Comparison of ENCODE assay signal across 20 cellular contexts in the genomic region with DNA sequence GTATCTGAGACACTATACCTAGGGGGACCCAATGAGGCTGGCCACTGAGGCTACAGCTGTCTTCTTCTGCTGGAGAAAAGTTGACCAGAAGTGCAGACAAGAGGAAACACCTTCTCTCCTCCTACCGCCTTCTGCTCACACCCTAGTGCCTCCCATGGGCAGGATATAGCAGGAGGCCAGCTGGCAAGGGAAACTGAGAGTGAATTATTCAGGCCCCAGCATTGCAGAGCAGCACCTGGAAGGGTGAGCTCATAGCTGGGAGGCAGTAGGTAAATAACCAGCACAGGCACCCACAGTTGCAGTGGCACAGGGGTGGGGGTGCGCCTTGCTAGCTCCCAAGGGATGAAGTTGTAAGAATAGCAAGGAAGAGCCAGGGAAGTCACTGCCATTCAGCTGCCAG.
"Had no signal": no experiment of that assay in that cellular context is flagged by ENCODE, and none has a peak within 500 bp of the region (broad histone marks: within the 10 kb centered on the region; RNA-seq: fewer than 3 reads in every experiment).

No MANE protein-coding gene starts in this region.

- H3K4me1 ChIP-seq: pancreas, psoas muscle, right atrium auricular region, spleen, tibial artery had no signal

- ATAC-seq: activated naive CD8-positive, alpha-beta T cell treated with anti-CD3 and anti-CD28 coated beads, Interleukin-2, amount 50 U/mL, for 24 hours; activated T-cell treated with anti-CD3 and anti-CD28 coated beads, Interleukin-2, amount 50 U/mL, for 72 hours; left colon; pancreas; psoas muscle had no signal

- H3K27me3 ChIP-seq: cardiac muscle cell, pancreas, right atrium auricular region, tibial artery had no signal

- DNase-seq: activated CD4-positive, alpha-beta memory T cell treated with anti-CD3 and anti-CD28 coated beads for 36 hours; activated CD4-positive, alpha-beta T cell treated with anti-CD3 and anti-CD28 coated beads for 48 hours; activated effector memory CD4-positive, alpha-beta T cell treated with anti-CD3 and anti-CD28 coated beads, Interleukin-2, amount 50 U/mL, for 16 hours; activated naive CD4-positive, alpha-beta T cell treated with anti-CD3 and anti-CD28 coated beads, Interleukin-2, amount 10 ng/mL, durations not matched to agents 7 days and 5 days; activated naive CD8-positive, alpha-beta T cell treated with anti-CD3 and anti-CD28 coated beads, Interleukin-2, amount 50 U/mL, for 24 hours; activated T-cell treated with anti-CD3 and anti-CD28 coated beads, Interleukin-2, amount 50 U/mL, for 72 hours; glutamatergic neuron; islet precursor cell; left colon; mesenchymal stem cell; pancreas; psoas muscle; spleen; stimulated activated CD4-positive, alpha-beta T cell treated with anti-CD3 and anti-CD28 coated beads, Interleukin-4, amount 100 ng/mL, for 1 hour; T-helper 2 cell; tibial artery had no signal

- H3K27me3 Mint-ChIP-seq: activated CD4-positive, alpha-beta memory T cell treated with anti-CD3 and anti-CD28 coated beads for 36 hours had no signal

- H3K36me3 ChIP-seq: cardiac muscle cell, pancreas, right atrium auricular region, spleen, tibial artery had no signal

- H3K4me1 Mint-ChIP-seq: activated naive CD4-positive, alpha-beta T cell treated with anti-CD3 and anti-CD28 coated beads, Interleukin-2, amount 10 ng/mL, durations not matched to agents 7 days and 5 days; activated naive CD8-positive, alpha-beta T cell treated with anti-CD3 and anti-CD28 coated beads, Interleukin-2, amount 50 U/mL, for 24 hours had no signal

- H3K9me3 Mint-ChIP-seq: activated CD4-positive, alpha-beta memory T cell treated with anti-CD3 and anti-CD28 coated beads for 36 hours; activated naive CD4-positive, alpha-beta T cell treated with anti-CD3 and anti-CD28 coated beads, Interleukin-2, amount 10 ng/mL, durations not matched to agents 7 days and 5 days; activated naive CD8-positive, alpha-beta T cell treated with anti-CD3 and anti-CD28 coated beads, Interleukin-2, amount 50 U/mL, for 24 hours; activated T-cell treated with anti-CD3 and anti-CD28 coated beads, Interleukin-2, amount 50 U/mL, for 72 hours; nephron; stimulated activated naive CD8-positive, alpha-beta T cell treated with anti-CD3 and anti-CD28 coated beads, Interleukin-15, Interleukin-2, amounts not matched to agents 100 ng/mL and 50 ng/mL, for 24 hours had no signal

- H3K27ac Mint-ChIP-seq: activated CD4-positive, alpha-beta memory T cell treated with anti-CD3 and anti-CD28 coated beads for 36 hours; activated naive CD4-positive, alpha-beta T cell treated with anti-CD3 and anti-CD28 coated beads, Interleukin-2, amount 10 ng/mL, durations not matched to agents 7 days and 5 days; activated naive CD8-positive, alpha-beta T cell treated with anti-CD3 and anti-CD28 coated beads, Interleukin-2, amount 50 U/mL, for 24 hours; activated T-cell treated with anti-CD3 and anti-CD28 coated beads, Interleukin-2, amount 50 U/mL, for 72 hours; nephron; stimulated activated naive CD8-positive, alpha-beta T cell treated with anti-CD3 and anti-CD28 coated beads, Interleukin-15, Interleukin-2, amounts not matched to agents 100 ng/mL and 50 ng/mL, for 24 hours had no signal

- H3K4me3 ChIP-seq: cardiac muscle cell, pancreas, psoas muscle, right atrium auricular region, spleen, tibial artery had no signal

- H3K4me3 Mint-ChIP-seq: activated CD4-positive, alpha-beta memory T cell treated with anti-CD3 and anti-CD28 coated beads for 36 hours; activated naive CD4-positive, alpha-beta T cell treated with anti-CD3 and anti-CD28 coated beads, Interleukin-2, amount 10 ng/mL, durations not matched to agents 7 days and 5 days; activated naive CD8-positive, alpha-beta T cell treated with anti-CD3 and anti-CD28 coated beads, Interleukin-2, amount 50 U/mL, for 24 hours; activated T-cell treated with anti-CD3 and anti-CD28 coated beads, Interleukin-2, amount 50 U/mL, for 72 hours; nephron; stimulated activated naive CD8-positive, alpha-beta T cell treated with anti-CD3 and anti-CD28 coated beads, Interleukin-15, Interleukin-2, amounts not matched to agents 100 ng/mL and 50 ng/mL, for 24 hours had no signal

- H3K9me3 ChIP-seq: pancreas, psoas muscle, right atrium auricular region, spleen, tibial artery had no signal
